1 cellular context compared by ENCODE assay signal in genomic region chr2:88691339-88692183, GRCh38.
TF ChIP-seq lines count a peak whose summit lies in the region.

RPIA (plus strand) TSS chr2:88691673; CDS start chr2:88691699, 26 bp downstream.

TF ChIP-seq in SK-N-SH, 30 proteins besides CTCF, POLR2A, EP300 and RAD21 (continued from another document):
- TF ChIP-seq, protein P1, sequence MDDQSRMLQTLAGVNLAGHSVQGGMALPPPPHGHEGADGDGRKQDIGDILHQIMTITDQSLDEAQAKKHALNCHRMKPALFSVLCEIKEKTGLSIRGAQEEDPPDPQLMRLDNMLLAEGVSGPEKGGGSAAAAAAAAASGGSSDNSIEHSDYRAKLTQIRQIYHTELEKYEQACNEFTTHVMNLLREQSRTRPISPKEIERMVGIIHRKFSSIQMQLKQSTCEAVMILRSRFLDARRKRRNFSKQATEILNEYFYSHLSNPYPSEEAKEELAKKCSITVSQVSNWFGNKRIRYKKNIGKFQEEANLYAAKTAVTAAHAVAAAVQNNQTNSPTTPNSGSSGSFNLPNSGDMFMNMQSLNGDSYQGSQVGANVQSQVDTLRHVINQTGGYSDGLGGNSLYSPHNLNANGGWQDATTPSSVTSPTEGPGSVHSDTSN (IDR thresholded peaks at IDR 0.05) = no peak
- TF ChIP-seq TCF12 (IDR thresholded peaks at IDR 0.05) = no peak
- no peak for TF ChIP-seq GATA2 (CRISPR knock-in tag; IDR thresholded peaks at IDR 0.05)
- TF ChIP-seq IRF3 (IDR thresholded peaks at IDR 0.05; ENCODE audit: low read depth, low read length) = no peak
- peak; percentile 85 for TF ChIP-seq GABPA (IDR thresholded peaks at IDR 0.05; ENCODE audit: low read depth)
- no peak for TF ChIP-seq RFX5 (IDR thresholded peaks at IDR 0.05; ENCODE audit: low read length)
